22 cellular contexts compared by ENCODE assay signal in the genomic region with DNA sequence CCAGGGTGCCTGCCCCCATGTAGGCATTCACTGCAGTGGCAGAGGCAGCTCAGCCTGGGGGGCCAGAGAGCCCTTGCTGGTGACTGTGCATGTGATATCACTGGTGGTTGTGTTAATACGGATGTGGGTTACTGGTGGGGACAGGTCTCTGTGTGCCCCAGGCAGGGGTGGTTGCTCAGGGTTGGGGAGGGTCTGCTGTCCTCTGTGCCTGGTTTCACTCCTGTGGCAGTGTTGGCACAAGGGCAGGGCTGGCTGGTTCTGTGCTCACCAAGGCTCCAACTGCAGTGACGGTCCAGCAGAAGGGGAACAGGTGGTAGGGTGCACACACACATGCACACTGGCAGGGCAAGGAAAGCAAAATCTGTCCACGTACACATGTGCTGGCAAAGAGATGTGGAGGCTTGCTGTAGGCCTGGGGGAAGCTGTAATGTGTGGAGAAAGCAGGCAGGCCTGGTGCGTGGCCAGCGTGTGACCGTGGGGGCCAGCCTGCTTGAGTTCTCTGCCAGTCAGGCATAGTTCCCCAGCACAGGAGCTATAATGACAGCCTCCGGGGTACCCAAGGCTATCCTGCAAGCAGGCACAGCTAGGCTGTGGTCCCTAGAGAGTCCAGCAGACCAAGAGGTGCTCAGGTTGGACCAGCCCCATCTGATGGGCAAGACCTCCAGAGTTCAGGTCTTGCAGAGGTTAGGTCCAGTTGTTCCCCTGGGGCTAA.
"Had no signal": no experiment of that assay in that cellular context is flagged by ENCODE, and none has a peak within 500 bp of the region (broad histone marks: within the 10 kb centered on the region; RNA-seq: fewer than 3 reads in every experiment).

No MANE protein-coding gene starts in this region.

- H3K4me3 ChIP-seq: gastrocnemius medialis, mucosa of descending colon, suprapubic skin had no signal

- H3K9me3 ChIP-seq: gastrocnemius medialis, mucosa of descending colon, neutrophil, suprapubic skin had no signal

- DNase-seq: activated CD4-positive, alpha-beta T cell treated with anti-CD3 and anti-CD28 coated beads, Interleukin-2, amount 10 ng/mL, durations not matched to agents 24 days and 14 days; activated CD8-positive, alpha-beta T cell treated with anti-CD3 and anti-CD28 coated beads, Interleukin-2, amount 10 ng/mL, durations not matched to agents 7 days and 5 days; activated naive CD4-positive, alpha-beta T cell treated with Interleukin-2 at 50 U/mL for 16 hours; activated naive CD8-positive, alpha-beta T cell treated with anti-CD3 and anti-CD28 coated beads, Interleukin-2, amount 10 ng/mL, durations not matched to agents 7 days and 5 days; activated T-cell treated with anti-CD3 and anti-CD28 coated beads, Interleukin-2, amount 50 U/mL, for 24 hours; amygdala; central memory CD4-positive, alpha-beta T cell; cortex of kidney; effector CD4-positive, alpha-beta T cell; gastrocnemius medialis; head of caudate nucleus; mesenchymal stem cell; mucosa of descending colon; naive thymus-derived CD4-positive, alpha-beta T cell; retina; small intestine; stimulated activated CD4-positive, alpha-beta T cell treated with anti-CD3 and anti-CD28 coated beads, Interleukin-15, amount 100 ng/mL, for 24 hours; stimulated activated CD4-positive, alpha-beta T cell treated with anti-CD3 and anti-CD28 coated beads, Interleukin-2, amount 100 ng/mL, for 48 hours; stimulated activated naive CD8-positive, alpha-beta T cell treated with anti-CD3 and anti-CD28 coated beads, Interleukin-15, amount 100 ng/mL, for 72 hours; trophoblast cell had no signal

- H3K27me3 ChIP-seq: gastrocnemius medialis, neutrophil, suprapubic skin had no signal

- FAIRE-seq: small intestine had no signal

- H3K27ac ChIP-seq: gastrocnemius medialis, neutrophil, suprapubic skin had no signal

- H3K4me1 ChIP-seq: gastrocnemius medialis, suprapubic skin had no signal

- H3K36me3 ChIP-seq: gastrocnemius medialis, neutrophil, suprapubic skin had no signal

- ATAC-seq: activated CD8-positive, alpha-beta T cell treated with anti-CD3 and anti-CD28 coated beads, Interleukin-2, amount 10 ng/mL, durations not matched to agents 7 days and 5 days; mucosa of descending colon; naive thymus-derived CD4-positive, alpha-beta T cell; stimulated activated naive CD8-positive, alpha-beta T cell treated with anti-CD3 and anti-CD28 coated beads, Interleukin-15, amount 100 ng/mL, for 72 hours had no signal
